Comparison of ENCODE assay signal across 1 cellular context in the genomic region with DNA sequence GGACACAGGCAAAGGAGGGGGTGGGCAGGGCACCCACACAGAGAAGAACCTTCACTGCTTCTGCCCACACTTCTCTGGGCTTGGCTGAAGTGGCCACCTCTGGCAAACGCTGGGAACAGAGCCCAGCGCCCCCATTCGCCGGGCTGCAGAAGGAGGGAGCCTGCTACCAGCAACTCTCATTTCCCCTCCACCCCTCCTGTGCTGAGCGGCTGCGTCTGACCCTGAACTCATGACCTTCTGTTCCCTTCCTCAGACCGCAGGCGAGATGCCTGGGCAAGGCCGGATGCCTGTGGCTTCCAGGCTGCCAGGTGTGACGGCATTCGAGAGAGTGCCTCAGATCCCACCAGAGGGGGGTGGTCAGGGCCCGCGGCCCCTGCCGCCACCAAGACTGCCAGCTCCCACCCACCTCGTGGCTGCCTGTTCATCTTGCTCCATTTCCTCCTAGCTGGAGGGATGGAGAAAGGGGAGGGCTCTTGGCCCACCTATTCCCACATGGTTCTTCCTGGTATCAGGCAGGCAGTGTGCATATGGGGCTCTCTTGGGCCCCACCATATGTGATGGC.
TF ChIP-seq lines count a peak whose summit lies in the region.

No MANE protein-coding gene starts in this region.

TF ChIP-seq in HepG2, 621 proteins besides CTCF, POLR2A, EP300 and RAD21 (continued from another document):
- TF ChIP-seq, protein P1, sequence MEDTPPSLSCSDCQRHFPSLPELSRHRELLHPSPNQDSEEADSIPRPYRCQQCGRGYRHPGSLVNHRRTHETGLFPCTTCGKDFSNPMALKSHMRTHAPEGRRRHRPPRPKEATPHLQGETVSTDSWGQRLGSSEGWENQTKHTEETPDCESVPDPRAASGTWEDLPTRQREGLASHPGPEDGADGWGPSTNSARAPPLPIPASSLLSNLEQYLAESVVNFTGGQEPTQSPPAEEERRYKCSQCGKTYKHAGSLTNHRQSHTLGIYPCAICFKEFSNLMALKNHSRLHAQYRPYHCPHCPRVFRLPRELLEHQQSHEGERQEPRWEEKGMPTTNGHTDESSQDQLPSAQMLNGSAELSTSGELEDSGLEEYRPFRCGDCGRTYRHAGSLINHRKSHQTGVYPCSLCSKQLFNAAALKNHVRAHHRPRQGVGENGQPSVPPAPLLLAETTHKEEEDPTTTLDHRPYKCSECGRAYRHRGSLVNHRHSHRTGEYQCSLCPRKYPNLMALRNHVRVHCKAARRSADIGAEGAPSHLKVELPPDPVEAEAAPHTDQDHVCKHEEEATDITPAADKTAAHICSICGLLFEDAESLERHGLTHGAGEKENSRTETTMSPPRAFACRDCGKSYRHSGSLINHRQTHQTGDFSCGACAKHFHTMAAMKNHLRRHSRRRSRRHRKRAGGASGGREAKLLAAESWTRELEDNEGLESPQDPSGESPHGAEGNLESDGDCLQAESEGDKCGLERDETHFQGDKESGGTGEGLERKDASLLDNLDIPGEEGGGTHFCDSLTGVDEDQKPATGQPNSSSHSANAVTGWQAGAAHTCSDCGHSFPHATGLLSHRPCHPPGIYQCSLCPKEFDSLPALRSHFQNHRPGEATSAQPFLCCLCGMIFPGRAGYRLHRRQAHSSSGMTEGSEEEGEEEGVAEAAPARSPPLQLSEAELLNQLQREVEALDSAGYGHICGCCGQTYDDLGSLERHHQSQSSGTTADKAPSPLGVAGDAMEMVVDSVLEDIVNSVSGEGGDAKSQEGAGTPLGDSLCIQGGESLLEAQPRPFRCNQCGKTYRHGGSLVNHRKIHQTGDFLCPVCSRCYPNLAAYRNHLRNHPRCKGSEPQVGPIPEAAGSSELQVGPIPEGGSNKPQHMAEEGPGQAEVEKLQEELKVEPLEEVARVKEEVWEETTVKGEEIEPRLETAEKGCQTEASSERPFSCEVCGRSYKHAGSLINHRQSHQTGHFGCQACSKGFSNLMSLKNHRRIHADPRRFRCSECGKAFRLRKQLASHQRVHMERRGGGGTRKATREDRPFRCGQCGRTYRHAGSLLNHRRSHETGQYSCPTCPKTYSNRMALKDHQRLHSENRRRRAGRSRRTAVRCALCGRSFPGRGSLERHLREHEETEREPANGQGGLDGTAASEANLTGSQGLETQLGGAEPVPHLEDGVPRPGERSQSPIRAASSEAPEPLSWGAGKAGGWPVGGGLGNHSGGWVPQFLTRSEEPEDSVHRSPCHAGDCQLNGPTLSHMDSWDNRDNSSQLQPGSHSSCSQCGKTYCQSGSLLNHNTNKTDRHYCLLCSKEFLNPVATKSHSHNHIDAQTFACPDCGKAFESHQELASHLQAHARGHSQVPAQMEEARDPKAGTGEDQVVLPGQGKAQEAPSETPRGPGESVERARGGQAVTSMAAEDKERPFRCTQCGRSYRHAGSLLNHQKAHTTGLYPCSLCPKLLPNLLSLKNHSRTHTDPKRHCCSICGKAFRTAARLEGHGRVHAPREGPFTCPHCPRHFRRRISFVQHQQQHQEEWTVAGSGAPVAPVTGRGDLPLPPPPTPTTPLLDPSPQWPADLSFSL (CRISPR knock-in tag; IDR thresholded peaks at IDR 0.05): no peak
- TF ChIP-seq ZNF678 (CRISPR knock-in tag; IDR thresholded peaks at IDR 0.05) (no peak), NR2C2 (CRISPR knock-in tag; IDR thresholded peaks at IDR 0.05; ENCODE audit: borderline replicate concordance) (peak; percentile 87)
